6 cellular contexts compared by ENCODE assay signal in genomic region chr7:28891873-28892229, GRCh38.
DNase-seq lines count a peak whose midpoint lies in the region; ATAC-seq, FAIRE-seq and TF ChIP-seq lines count a peak whose summit lies in the region.
"Not testable (repeated sequence)": the region's sequence is repeated elsewhere in the genome, so short reads cannot be mapped to it uniquely, and the experiment has no call there.

No MANE protein-coding gene starts in this region.

- not testable (repeated sequence) for H2AFZ ChIP-seq in endothelial cell of umbilical vein (ENCODE audit: low read depth, low read length)

- not testable (repeated sequence) for H4K20me1 ChIP-seq in endothelial cell of umbilical vein (replicated peaks; ENCODE audit: control insufficient read depth, extremely low read depth, insufficient read depth, low read length)

- peak; percentile 22 for DNase-seq in Caki2 (ENCODE audit: low read depth)
- DNase-seq in RCC 7860 (ENCODE audit: low spot score); endothelial cell of umbilical vein (ENCODE audit: low read depth, low spot score); left lobe of liver (ENCODE audit: low spot score): not testable (repeated sequence)

- not testable (repeated sequence) for H3K4me1 Mint-ChIP-seq in nephron

- FAIRE-seq in RCC 7860 (lab: Jason Lieb, UNC) (peak; percentile 63), endothelial cell of umbilical vein (lab: Jason Lieb, UNC) (peak; percentile 24)

- dilution Hi-C loops in endothelial cell of umbilical vein (cut with MboI; ENCODE audit: extremely low pct_ligation_motif_present, low sequenced_read_pairs), result not testable (repeated sequence)

- H3K4me3 Mint-ChIP-seq in nephron, result not testable (repeated sequence)

- not testable (repeated sequence) for H3K36me3 Mint-ChIP-seq in nephron (ENCODE audit: low read depth)

- H3K27me3 Mint-ChIP-seq in nephron (ENCODE audit: low read depth), result not testable (repeated sequence)

- POLR2A ChIA-PET in endothelial cell of umbilical vein (lab: Charles Lee), result not testable (repeated sequence)

- H3K9me3 ChIP-seq in endothelial cell of umbilical vein (replicated peaks; ENCODE audit: control insufficient read depth, insufficient read depth, low read length); iPS-20b (ENCODE audit: insufficient read depth, low read depth, low read length): not testable (repeated sequence)

- H3K4me3 ChIP-seq in endothelial cell of umbilical vein (replicated peaks in 1 of 3; ENCODE audit: insufficient read depth in 1 of 3, low read depth in 1 of 3, low read length in 3 of 3); iPS-20b (ENCODE audit: low read length): not testable (repeated sequence)

- H3K9me3 Mint-ChIP-seq in nephron, result peaks cover 10% of the 10 kb centered on the region

- H3K79me2 ChIP-seq in endothelial cell of umbilical vein (ENCODE audit: control insufficient read depth, insufficient read depth, low read length), result not testable (repeated sequence)

- peak overlapping the region in 2 of 3 experiments; percentile 91 to 94 for H3K27ac Mint-ChIP-seq in nephron

- not testable (repeated sequence) for H3K9ac ChIP-seq in endothelial cell of umbilical vein (replicated peaks; ENCODE audit: extremely low read depth, insufficient read depth, low read length)
- peak overlapping the region; percentile 69; the same call in 1 of the 2 replicates for H3K9ac ChIP-seq in iPS-20b (ENCODE audit: low read depth, low read length)

- not testable (repeated sequence) for H3K9me1 ChIP-seq in endothelial cell of umbilical vein (replicated peaks; ENCODE audit: control insufficient read depth, extremely low read depth, insufficient read depth, low read length)

- CTCF ChIA-PET in endothelial cell of umbilical vein (lab: Charles Lee), result interaction anchor here (1.3 to 1.8 kb wide), 2 partner anchors 22 to 29 kb away, joined by 4 to 12 read pairs; no protein-coding TSS in a partner anchor

- intact Hi-C loops in endothelial cell of umbilical vein (cut with micrococcal nuclease), result not testable (repeated sequence)

- not testable (repeated sequence) for TF ChIP-seq POLR2A in endothelial cell of umbilical vein (IDR thresholded peaks at IDR 0.05; ENCODE audit: low read depth, low read length)

- not testable (repeated sequence) for H3K27ac ChIP-seq in endothelial cell of umbilical vein (ENCODE audit: insufficient read depth, low read depth, low read length)
- H3K27ac ChIP-seq in iPS-20b (ENCODE audit: low read length), result peak overlapping the region; percentile 70

- in situ Hi-C loops in Caki2 (cut with HindIII; ENCODE audit: low pct_unique_long_range_greater_than_20kb, low sequenced_read_pairs), result not testable (repeated sequence)

- TF ChIP-seq CTCF in endothelial cell of umbilical vein (IDR thresholded peaks at IDR 0.05; ENCODE audit: extremely low read depth in 1 of 2, insufficient read depth in 1 of 2, low read depth in 1 of 2, low read length in 2 of 2); nephron (IDR thresholded peaks at IDR 0.05; ENCODE audit: unreplicated experiment in 3 of 3): not testable (repeated sequence)

- peak; percentile 23 for ATAC-seq in left lobe of liver

- H3K4me2 ChIP-seq in endothelial cell of umbilical vein (ENCODE audit: insufficient read depth, low read length), result not testable (repeated sequence)

- BruUV-seq in endothelial cell of umbilical vein (replicated peaks; lab: Mats Ljungman, UMichigan), result not testable (repeated sequence)

- H3K36me3 ChIP-seq in endothelial cell of umbilical vein (ENCODE audit: control insufficient read depth in 2 of 2, extremely low read depth in 1 of 2, insufficient read depth in 2 of 2, low read length in 2 of 2); iPS-20b (ENCODE audit: insufficient read depth, low read depth, low read length): not testable (repeated sequence)

- not testable (repeated sequence) for H3K27me3 ChIP-seq in endothelial cell of umbilical vein (ENCODE audit: control insufficient read depth in 2 of 2, insufficient read depth in 2 of 2, low read length in 2 of 2); iPS-20b (ENCODE audit: insufficient read depth, low read length)

- H3K4me1 ChIP-seq in endothelial cell of umbilical vein (ENCODE audit: control insufficient read depth, extremely low read depth, insufficient read depth, low read length), result not testable (repeated sequence)
- H3K4me1 ChIP-seq in iPS-20b (ENCODE audit: insufficient read depth, low read length), result peaks cover 17% of the 10 kb centered on the region
